Comparison of ENCODE assay signal across 11 cellular contexts in genomic region chr1:185567438-185567837, GRCh38.
A peak's percentile ranks its signal among the peaks of the same experiment; 100 is the strongest.
DNase-seq lines count a peak whose midpoint lies in the region; ATAC-seq and TF ChIP-seq lines count a peak whose summit lies in the region.
"Had no signal": no experiment of that assay in that cellular context is flagged by ENCODE, and none has a peak within 500 bp of the region (broad histone marks: within the 10 kb centered on the region; RNA-seq: fewer than 3 reads in every experiment).

No MANE protein-coding gene starts in this region.

- BruUV-seq in IMR-90 (replicated peaks; lab: Mats Ljungman, UMichigan), result no TSS peak

- peak overlapping the region; percentile 47; the same call in 1 of the 2 replicates for H3K4ac ChIP-seq in IMR-90 (ENCODE audit: low read depth, low read length)

- in situ Hi-C loops in IMR-90 (cut with MboI; ENCODE audit: low sequenced_read_pairs), result no loop called here
- in situ Hi-C loops in gastrocnemius medialis (cut with MboI; ENCODE audit: low sequenced_read_pairs in 4 of 4), result no loop called here

- H3K4me3 ChIP-seq in IMR-90 (ENCODE audit: insufficient read depth, low read depth, low read length) (no peak overlapping the region), neural progenitor cell (no peak overlapping the region), gastrocnemius medialis (no peak overlapping the region), dorsolateral prefrontal cortex (no peak overlapping the region)
- H3K4me3 ChIP-seq: gastroesophageal sphincter, pancreas had no signal

- peak overlapping the region; percentile 59; the same call in 1 of the 2 replicates for H3K14ac ChIP-seq in IMR-90 (replicated peaks; ENCODE audit: low read depth, low read length)

- ATAC-seq in IMR-90 (ENCODE audit: low read depth) (peak; percentile 45), gastrocnemius medialis (no peak)
- ATAC-seq: gastroesophageal sphincter had no signal

- H2BK120ac ChIP-seq in IMR-90 (ENCODE audit: low read depth, low read length), result 0 out of 2 replicates have a peak overlapping the region, but pooled peaks have one; percentile 60

- intact Hi-C loops in IMR-90 (cut with micrococcal nuclease), result no loop called here
- intact Hi-C loops in gastrocnemius medialis (cut with DNase I; ENCODE audit: low total_unique reads), result no loop called here
- intact Hi-C loops in dorsolateral prefrontal cortex (cut with DNase I), result no loop called here

- POLR2A ChIA-PET in IMR-90 (lab: Charles Lee; ENCODE audit: unreplicated experiment), result no interaction called here

- H2AFZ ChIP-seq in IMR-90 (replicated peaks; ENCODE audit: low read length, poor library complexity) (no peak overlapping the region), neural progenitor cell (replicated peaks) (no peak overlapping the region)

- H4K20me1 ChIP-seq in IMR-90 (ENCODE audit: insufficient read depth, low read length) (no peaks in the 10 kb centered on the region), neural progenitor cell (ENCODE audit: low read depth) (no peaks in the 10 kb centered on the region)

- H3K23ac ChIP-seq in IMR-90 (ENCODE audit: low read depth, low read length), result no peak overlapping the region

- DNase-seq in DMS53 (lab: John Stamatoyannopoulos, UW) (peak; percentile 54), DMS53 treated with DMSO at 0.1 percent for 48 hours (lab: John Stamatoyannopoulos, UW; ENCODE audit: unreplicated experiment) (no peak), IMR-90 (no peak), osteocyte (ENCODE audit: extremely low spot score, unreplicated experiment) (no peak), neural progenitor cell (ENCODE audit: low spot score) (no peak), gastrocnemius medialis (no peak), dorsolateral prefrontal cortex (no peak)
- no peak for DNase-seq in activated naive CD8-positive, alpha-beta T cell treated with anti-CD3 and anti-CD28 coated beads for 36 hours
- DNase-seq: pancreas had no signal

- no peak overlapping the region for H2AK9ac ChIP-seq in IMR-90 (replicated peaks; ENCODE audit: low read depth, low read length, poor library complexity)

- dilution Hi-C loops in IMR-90 (cut with HindIII; ENCODE audit: low sequenced_read_pairs, unreplicated experiment), result no loop called here

- no peak for TF ChIP-seq POLR2A in IMR-90 (IDR thresholded peaks at IDR 0.05; ENCODE audit: low read depth, low read length)
- TF ChIP-seq POLR2A in gastrocnemius medialis (IDR thresholded peaks at IDR 0.05), result no peak

- H2AK5ac ChIP-seq in IMR-90 (ENCODE audit: low read depth, low read length), result no peak overlapping the region; the same call in 1 of the 2 replicates

- H3K79me2 ChIP-seq in neural progenitor cell (ENCODE audit: low read depth), result no peaks in the 10 kb centered on the region

- H3K27me3 ChIP-seq in IMR-90 (ENCODE audit: control insufficient read depth, insufficient read depth, low read length), result no peaks in the 10 kb centered on the region
- H3K27me3 ChIP-seq in neural progenitor cell, result no peaks in the 10 kb centered on the region
- H3K27me3 ChIP-seq in gastrocnemius medialis, result no peaks in the 10 kb centered on the region
- H3K27me3 ChIP-seq in dorsolateral prefrontal cortex, result no peaks in the 10 kb centered on the region
- H3K27me3 ChIP-seq: gastroesophageal sphincter, pancreas had no signal

- H3K56ac ChIP-seq in IMR-90 (ENCODE audit: extremely low read depth, insufficient read depth, low read length), result 0 out of 2 replicates have a peak overlapping the region, but pooled peaks have one; percentile 45

- peak overlapping the region; percentile 27; the same call in 1 of the 2 replicates for H2BK20ac ChIP-seq in IMR-90 (ENCODE audit: low read depth, low read length)

- H3K4me1 ChIP-seq in IMR-90 (ENCODE audit: control insufficient read depth, insufficient read depth, low read length) (peaks cover 12% of the 10 kb centered on the region), neural progenitor cell (no peaks in the 10 kb centered on the region), gastrocnemius medialis (no peaks in the 10 kb centered on the region)

- H2BK15ac ChIP-seq in IMR-90 (ENCODE audit: low read depth, low read length), result peak overlapping the region; percentile 43; the same call in 1 of the 3 replicates

- 20% methylated on average over 1 of the region's 2 CpGs; no CpG with 5 or more reads in 1 of the 2 experiments for WGBS in IMR-90 (ENCODE audit: extremely low coverage in 2 of 2, insufficient read length in 1 of 2), 2 experiments

- H3K4me3 Mint-ChIP-seq in activated naive CD8-positive, alpha-beta T cell treated with anti-CD3 and anti-CD28 coated beads for 36 hours, result peak overlapping the region; percentile 1
- no peak overlapping the region for H3K4me3 Mint-ChIP-seq in osteocyte (ENCODE audit: unreplicated experiment)
- no peak overlapping the region for H3K4me3 Mint-ChIP-seq in neural progenitor cell

- CTCF ChIA-PET in IMR-90 (lab: Yijun Ruan, JAX), result interaction anchor here (0.8 to 0.9 kb wide), 2 partner anchors 81 to 102 kb away, joined by 3 read pairs; no protein-coding TSS in a partner anchor

- H3K9ac ChIP-seq in IMR-90 (ENCODE audit: low read depth, low read length), result no peak overlapping the region; the same call in 1 of the 2 replicates
- H3K9ac ChIP-seq in neural progenitor cell, result no peak overlapping the region

- TF ChIP-seq RAD21 in IMR-90 (IDR thresholded peaks at IDR 0.05; ENCODE audit: low read length), result no peak

- peaks cover 1% of the 10 kb centered on the region for H3K9me3 Mint-ChIP-seq in activated naive CD8-positive, alpha-beta T cell treated with anti-CD3 and anti-CD28 coated beads for 36 hours
- peaks cover 5% of the 10 kb centered on the region for H3K9me3 Mint-ChIP-seq in osteocyte (ENCODE audit: unreplicated experiment)
- peaks cover 2% of the 10 kb centered on the region for H3K9me3 Mint-ChIP-seq in neural progenitor cell

- no peaks in the 10 kb centered on the region for H3K9me1 ChIP-seq in IMR-90 (ENCODE audit: insufficient read depth, low read length)

- no peak for TF ChIP-seq CTCF in IMR-90 (conservative IDR thresholded peaks at IDR 0.05; ENCODE audit: low read depth, low read length)
- no peak for TF ChIP-seq CTCF in osteocyte (IDR thresholded peaks at IDR 0.05)
- no peak for TF ChIP-seq CTCF in neural progenitor cell (IDR thresholded peaks at IDR 0.05)
- no peak for TF ChIP-seq CTCF in gastrocnemius medialis (IDR thresholded peaks at IDR 0.05 in 4 of 5, conservative IDR thresholded peaks at IDR 0.05 in 1 of 5)
- TF ChIP-seq CTCF in dorsolateral prefrontal cortex (IDR thresholded peaks at IDR 0.05 in 54 of 56, conservative IDR thresholded peaks at IDR 0.05 in 2 of 56; ENCODE audit: low read depth in 1 of 56, partially characterized antibody in 56 of 56), result no peak

- peak overlapping the region; percentile 65; the same call in 1 of the 2 replicates for H3K4me2 ChIP-seq in IMR-90 (ENCODE audit: low read depth, low read length)
- H3K4me2 ChIP-seq in neural progenitor cell, result no peak overlapping the region

- H3K36me3 Mint-ChIP-seq in activated naive CD8-positive, alpha-beta T cell treated with anti-CD3 and anti-CD28 coated beads for 36 hours, result peaks cover 3% of the 10 kb centered on the region
- H3K36me3 Mint-ChIP-seq in osteocyte (ENCODE audit: unreplicated experiment), result no peaks in the 10 kb centered on the region
- no peaks in the 10 kb centered on the region for H3K36me3 Mint-ChIP-seq in neural progenitor cell

- peak overlapping the region; percentile 68; the same call in 1 of the 2 replicates for H3K27ac ChIP-seq in IMR-90 (ENCODE audit: insufficient read depth, low read length)
- H3K27ac ChIP-seq in neural progenitor cell, result no peak overlapping the region
- no peak overlapping the region for H3K27ac ChIP-seq in gastrocnemius medialis
- H3K27ac ChIP-seq in dorsolateral prefrontal cortex, result no peak overlapping the region
- H3K27ac ChIP-seq: 22Rv1, gastroesophageal sphincter, pancreas had no signal

- H3K27ac Mint-ChIP-seq in activated naive CD8-positive, alpha-beta T cell treated with anti-CD3 and anti-CD28 coated beads for 36 hours, result peak overlapping the region; percentile 76
- H3K27ac Mint-ChIP-seq in osteocyte (ENCODE audit: unreplicated experiment), result peak overlapping the region; percentile 88
- no peak overlapping the region for H3K27ac Mint-ChIP-seq in neural progenitor cell

- H4K91ac ChIP-seq in IMR-90 (ENCODE audit: insufficient read depth, low read depth, low read length), result peak overlapping the region; percentile 53; the same call in 1 of the 2 replicates

- H3K27me3 Mint-ChIP-seq in activated naive CD8-positive, alpha-beta T cell treated with anti-CD3 and anti-CD28 coated beads for 36 hours, result no peaks in the 10 kb centered on the region
- H3K27me3 Mint-ChIP-seq in osteocyte (ENCODE audit: unreplicated experiment), result no peaks in the 10 kb centered on the region
- no peaks in the 10 kb centered on the region for H3K27me3 Mint-ChIP-seq in neural progenitor cell (ENCODE audit: insufficient read depth, low read depth)

- no peaks in the 10 kb centered on the region for H3F3A ChIP-seq in neural progenitor cell (ENCODE audit: low read depth)

- peak overlapping the region; percentile 22 for H2BK5ac ChIP-seq in IMR-90 (ENCODE audit: low read depth, low read length, poor library complexity, severe bottlenecking)

- H3K36me3 ChIP-seq in IMR-90 (ENCODE audit: control insufficient read depth, insufficient read depth, low read length), result no peaks in the 10 kb centered on the region
- H3K36me3 ChIP-seq in neural progenitor cell, result no peaks in the 10 kb centered on the region
- no peaks in the 10 kb centered on the region for H3K36me3 ChIP-seq in gastrocnemius medialis
- H3K36me3 ChIP-seq: gastroesophageal sphincter, pancreas had no signal

- H4K8ac ChIP-seq in IMR-90 (ENCODE audit: low read depth in 2 of 2, low read length in 2 of 2), result 0 out of 4 replicates have a peak overlapping the region, but pooled peaks of 1 of the 2 experiments have one; percentile 53

- H3K4me1 Mint-ChIP-seq in activated naive CD8-positive, alpha-beta T cell treated with anti-CD3 and anti-CD28 coated beads for 36 hours, result peaks cover 52% of the 10 kb centered on the region
- peaks cover 74% of the 10 kb centered on the region for H3K4me1 Mint-ChIP-seq in osteocyte (ENCODE audit: unreplicated experiment)
- H3K4me1 Mint-ChIP-seq in neural progenitor cell, result peaks cover 2% of the 10 kb centered on the region

- H4K5ac ChIP-seq in IMR-90 (ENCODE audit: low read depth, low read length), result 0 out of 2 replicates have a peak overlapping the region, but pooled peaks have one; percentile 64

- H3K18ac ChIP-seq in IMR-90 (ENCODE audit: low read depth, low read length), result 0 out of 2 replicates have a peak overlapping the region, but pooled peaks have one; percentile 78

- H3K79me1 ChIP-seq in IMR-90 (ENCODE audit: low read depth in 1 of 2, low read length in 2 of 2), result no peaks in the 10 kb centered on the region

- H3K9me3 ChIP-seq in IMR-90 (ENCODE audit: control insufficient read depth, insufficient read depth, low read length) (no peaks in the 10 kb centered on the region; the same call in 1 of the 2 replicates), neural progenitor cell (ENCODE audit: low read depth) (no peaks in the 10 kb centered on the region), gastrocnemius medialis (no peaks in the 10 kb centered on the region)
- H3K9me3 ChIP-seq: gastroesophageal sphincter, pancreas had no signal

TF ChIP-seq in IMR-90, 13 proteins besides CTCF, POLR2A, EP300 and RAD21:
- TF ChIP-seq RCOR1 (IDR thresholded peaks at IDR 0.05; ENCODE audit: insufficient replicate concordance, low read length) (no peak), NFE2L2 (IDR thresholded peaks at IDR 0.05; ENCODE audit: low read depth, low read length) (no peak), CEBPB (IDR thresholded peaks at IDR 0.05; ENCODE audit: low read depth, low read length) (no peak)
TF ChIP-seq in IMR-90: peak in this region for 0.
